Comparison of ENCODE assay signal across 8 cellular contexts in the genomic region with DNA sequence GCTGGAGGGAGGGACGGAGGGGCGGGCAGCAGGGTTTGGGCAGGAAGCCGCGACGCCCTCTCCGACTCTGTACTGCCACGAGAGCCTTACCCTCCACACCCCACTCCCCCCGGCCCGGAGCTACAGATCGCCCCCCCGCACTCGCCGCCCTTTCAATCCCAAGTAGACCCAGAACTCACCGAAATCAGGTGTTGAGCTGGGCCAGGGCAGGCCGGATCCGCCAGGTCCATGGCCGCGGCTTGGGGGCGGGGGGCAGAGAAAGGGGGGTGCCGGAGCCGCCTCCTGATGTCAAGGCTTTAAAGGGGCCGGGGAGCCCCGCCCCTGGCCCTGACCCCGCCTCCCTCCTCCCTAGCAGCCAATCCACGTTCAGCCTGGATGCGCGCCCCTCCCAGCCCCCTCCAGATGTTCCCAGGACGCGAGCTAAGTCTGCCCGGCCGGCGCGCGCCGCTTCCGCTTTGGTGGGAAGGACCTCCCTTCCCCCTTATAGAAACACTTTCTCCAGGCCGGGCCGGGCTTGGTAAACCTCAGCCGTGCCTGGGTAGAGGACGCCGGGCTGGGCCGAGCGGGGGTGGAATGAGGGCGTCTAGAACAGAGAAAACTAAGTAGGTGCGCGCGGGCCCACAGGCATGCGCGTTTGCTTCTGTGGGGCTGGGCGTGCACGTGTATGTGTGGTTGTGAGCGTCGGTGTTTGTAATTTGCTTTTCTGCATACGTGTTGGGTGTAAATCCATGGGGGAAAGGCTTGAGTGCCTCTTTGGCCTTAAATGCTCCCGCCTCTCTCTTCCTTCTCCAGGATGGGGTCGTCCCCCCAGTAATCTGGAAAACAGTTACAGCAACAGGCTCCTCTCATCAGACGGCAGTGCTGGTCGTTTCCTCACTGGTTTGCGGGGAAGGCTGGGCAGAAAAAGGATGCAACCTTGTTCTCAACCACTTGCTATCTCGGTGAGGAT. TPM values are rescaled to one million over a fixed set of nuclear protein-coding genes. Genes with fewer than 3 reads are reported as not detected.
DNase-seq lines count a peak whose midpoint lies in the region; ATAC-seq and TF ChIP-seq lines count a peak whose summit lies in the region.

A gene with protein sequence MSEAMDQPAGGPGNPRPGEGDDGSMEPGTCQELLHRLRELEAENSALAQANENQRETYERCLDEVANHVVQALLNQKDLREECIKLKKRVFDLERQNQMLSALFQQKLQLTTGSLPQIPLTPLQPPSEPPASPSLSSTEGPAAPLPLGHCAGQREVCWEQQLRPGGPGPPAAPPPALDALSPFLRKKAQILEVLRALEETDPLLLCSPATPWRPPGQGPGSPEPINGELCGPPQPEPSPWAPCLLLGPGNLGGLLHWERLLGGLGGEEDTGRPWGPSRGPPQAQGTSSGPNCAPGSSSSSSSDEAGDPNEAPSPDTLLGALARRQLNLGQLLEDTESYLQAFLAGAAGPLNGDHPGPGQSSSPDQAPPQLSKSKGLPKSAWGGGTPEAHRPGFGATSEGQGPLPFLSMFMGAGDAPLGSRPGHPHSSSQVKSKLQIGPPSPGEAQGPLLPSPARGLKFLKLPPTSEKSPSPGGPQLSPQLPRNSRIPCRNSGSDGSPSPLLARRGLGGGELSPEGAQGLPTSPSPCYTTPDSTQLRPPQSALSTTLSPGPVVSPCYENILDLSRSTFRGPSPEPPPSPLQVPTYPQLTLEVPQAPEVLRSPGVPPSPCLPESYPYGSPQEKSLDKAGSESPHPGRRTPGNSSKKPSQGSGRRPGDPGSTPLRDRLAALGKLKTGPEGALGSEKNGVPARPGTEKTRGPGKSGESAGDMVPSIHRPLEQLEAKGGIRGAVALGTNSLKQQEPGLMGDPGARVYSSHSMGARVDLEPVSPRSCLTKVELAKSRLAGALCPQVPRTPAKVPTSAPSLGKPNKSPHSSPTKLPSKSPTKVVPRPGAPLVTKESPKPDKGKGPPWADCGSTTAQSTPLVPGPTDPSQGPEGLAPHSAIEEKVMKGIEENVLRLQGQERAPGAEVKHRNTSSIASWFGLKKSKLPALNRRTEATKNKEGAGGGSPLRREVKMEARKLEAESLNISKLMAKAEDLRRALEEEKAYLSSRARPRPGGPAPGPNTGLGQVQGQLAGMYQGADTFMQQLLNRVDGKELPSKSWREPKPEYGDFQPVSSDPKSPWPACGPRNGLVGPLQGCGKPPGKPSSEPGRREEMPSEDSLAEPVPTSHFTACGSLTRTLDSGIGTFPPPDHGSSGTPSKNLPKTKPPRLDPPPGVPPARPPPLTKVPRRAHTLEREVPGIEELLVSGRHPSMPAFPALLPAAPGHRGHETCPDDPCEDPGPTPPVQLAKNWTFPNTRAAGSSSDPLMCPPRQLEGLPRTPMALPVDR (N-terminal part only) (minus strand): TSS at position 271 of the 949 bp plus-strand sequence. CDS start 24,369 bp downstream, outside the sequence.

- POLR2A ChIA-PET in HEK293T (lab: Yijun Ruan, JAX), result interaction anchor here (0.6 to 2.3 kb wide), 19 partner anchors 8 to 236 kb away, joined by 3 to 18 read pairs (median 4); a partner anchor contains a TSS

- peak in 1 of 2 donors; percentile 63 for TF ChIP-seq POLR2A in gastroesophageal sphincter (IDR thresholded peaks at IDR 0.05)

- in situ Hi-C loops in SK-MEL-5 (cut with HindIII; ENCODE audit: low pct_unique_long_range_greater_than_20kb, low sequenced_read_pairs), result no loop called here

- H3K4me3 ChIP-seq in gastroesophageal sphincter, result peak within 1 kb of the TSS; percentile 78 to 92

- ATAC-seq in gastroesophageal sphincter, result peak; percentile 96

- H3K9me3 ChIP-seq in gastroesophageal sphincter, result no peaks in the 10 kb centered on the region

- CTCF ChIA-PET in HEK293T (lab: Yijun Ruan, JAX), result interaction anchor here (0.6 to 1.9 kb wide), 4 partner anchors 11 to 87 kb away, joined by 3 to 6 read pairs (median 4); a partner anchor contains a TSS

- DNase-seq in GF-D8 (lab: John Stamatoyannopoulos, UW) (peak; percentile 87), HEK293T (ENCODE audit: extremely low spot score) (peak; percentile 97), NAMALWA (ENCODE audit: low spot score) (peak; percentile 96), SK-MEL-5 (ENCODE audit: low read depth, low spot score) (peak; percentile 96), nucleus accumbens (lab: John Stamatoyannopoulos, UW) (peak; percentile 59 to 97 (median 91)), superior temporal gyrus (ENCODE audit: extremely low spot score) (peak; percentile 88)
- DNase-seq in activated naive CD4-positive, alpha-beta T cell treated with anti-CD3 and anti-CD28 coated beads, Interleukin-2, amount 50 U/mL, for 16 hours, result peak; percentile 94

- peaks cover 0 to 7% of the 10 kb centered on the region in 2 donors for H3K36me3 ChIP-seq in gastroesophageal sphincter

- peak in 1 of 4 experiments; percentile 15 for TF ChIP-seq CTCF in gastroesophageal sphincter (IDR thresholded peaks at IDR 0.05)

- peaks cover 10 to 53% (median 33%) of the 10 kb centered on the region in 3 donors for H3K4me1 ChIP-seq in gastroesophageal sphincter

- WGBS in gastroesophageal sphincter (ENCODE audit: low coverage in 1 of 2), 2 donors, result 0% methylated on average over 7 of the region's 60 CpGs; no CpG with 5 or more reads in 1 of the 2 donors

- H3K27ac ChIP-seq in gastroesophageal sphincter, result peak within 1 kb of the TSS; percentile 78 to 98 (median 96)

- TF ChIP-seq EP300 in gastroesophageal sphincter (IDR thresholded peaks at IDR 0.05), result no peak

- no peaks in the 10 kb centered on the region for H3K27me3 ChIP-seq in gastroesophageal sphincter

TF ChIP-seq in HEK293T, 16 proteins besides CTCF, POLR2A, EP300 and RAD21:
- TF ChIP-seq BHLHE40 (IDR thresholded peaks at IDR 0.05; ENCODE audit: borderline replicate concordance), result no peak
- TF ChIP-seq ZNF384 (IDR thresholded peaks at IDR 0.05), result no peak
- no peak for TF ChIP-seq HDGF (IDR thresholded peaks at IDR 0.05; ENCODE audit: borderline replicate concordance)
- TF ChIP-seq FOXK2 (IDR thresholded peaks at IDR 0.05), result no peak
- no peak for TF ChIP-seq FOXA1 (IDR thresholded peaks at IDR 0.05)
- TF ChIP-seq ARNT (IDR thresholded peaks at IDR 0.05), result no peak
- TF ChIP-seq SP1 (IDR thresholded peaks at IDR 0.05), result no peak
- TF ChIP-seq NFRKB (IDR thresholded peaks at IDR 0.05), result no peak
- peak; percentile 61; the same call in 1 of the 2 replicates for TF ChIP-seq ELF4 (IDR thresholded peaks at IDR 0.05)
- peak; percentile 86 for TF ChIP-seq L3MBTL2 (conservative IDR thresholded peaks at IDR 0.05)
- TF ChIP-seq, protein P1, sequence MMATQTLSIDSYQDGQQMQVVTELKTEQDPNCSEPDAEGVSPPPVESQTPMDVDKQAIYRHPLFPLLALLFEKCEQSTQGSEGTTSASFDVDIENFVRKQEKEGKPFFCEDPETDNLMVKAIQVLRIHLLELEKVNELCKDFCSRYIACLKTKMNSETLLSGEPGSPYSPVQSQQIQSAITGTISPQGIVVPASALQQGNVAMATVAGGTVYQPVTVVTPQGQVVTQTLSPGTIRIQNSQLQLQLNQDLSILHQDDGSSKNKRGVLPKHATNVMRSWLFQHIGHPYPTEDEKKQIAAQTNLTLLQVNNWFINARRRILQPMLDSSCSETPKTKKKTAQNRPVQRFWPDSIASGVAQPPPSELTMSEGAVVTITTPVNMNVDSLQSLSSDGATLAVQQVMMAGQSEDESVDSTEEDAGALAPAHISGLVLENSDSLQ (IDR thresholded peaks at IDR 0.05), result no peak
- TF ChIP-seq FOXM1 (IDR thresholded peaks at IDR 0.05; ENCODE audit: borderline replicate concordance), result no peak
TF ChIP-seq in HEK293T: peak in this region for 2.

RNA-seq across cellular contexts. Expression of the gene that starts here (rescaled TPM):
- 29.2 and 29.6 TPM in 2 replicates for total RNA-seq in SK-MEL-5 (2014; rRNA removed; shearing (Covaris generic))
- 59.9 and 79.3 TPM in 2 replicates for polyA plus RNA-seq in SK-MEL-5 (2015; cell fraction: cytosol; rRNA removed)
- 108 and 142 TPM in 2 replicates for polyA plus RNA-seq in SK-MEL-5 (2015; cell fraction: nucleus; rRNA removed)
- 10 to 100 TPM; 15.3 to 27.5 (median 19.0) TPM for total RNA-seq in gastroesophageal sphincter

Comparison
In these comparisons a context has a peak if more than half of its experiments do, and no peak if none do; other contexts are left out.
1. Peak in every context shown above with its lines: DNase-seq, ATAC-seq, H3K4me3 ChIP-seq and H3K27ac ChIP-seq.